28 cellular contexts compared by ENCODE assay signal in the genomic region with DNA sequence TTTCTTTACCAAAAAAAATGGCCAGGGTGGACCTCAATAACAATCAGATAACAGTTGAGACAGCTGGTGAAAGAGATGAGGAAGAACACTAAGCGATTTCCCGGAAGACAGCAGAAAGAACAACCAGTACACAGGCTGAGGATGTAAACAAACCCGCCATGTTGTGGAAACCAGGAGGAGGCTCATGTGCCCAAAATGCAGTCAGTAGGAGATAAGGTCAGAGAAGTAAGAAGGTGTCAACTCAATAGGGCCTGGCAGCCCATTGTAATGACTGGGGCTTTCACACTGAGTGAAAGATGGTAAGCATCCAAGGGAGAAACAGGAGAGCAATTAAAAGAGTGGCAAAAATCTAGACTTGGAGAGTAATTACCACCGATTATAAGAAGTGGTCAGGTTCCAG.
"Had no signal": no experiment of that assay in that cellular context is flagged by ENCODE, and none has a peak within 500 bp of the region (broad histone marks: within the 10 kb centered on the region; RNA-seq: fewer than 3 reads in every experiment).

No MANE protein-coding gene starts in this region.

- H3K36me3 Mint-ChIP-seq: naive B cell; natural killer cell; neural progenitor cell; stimulated activated naive B cell treated with anti-CD40 and anti-IgM and Interleukin-4, amounts not matched to agents 10 μg/mL and 1 μg/mL and 100 μg/mL, for 72 hours had no signal

- H3K9me3 Mint-ChIP-seq: natural killer cell, nephron progenitor cell, neural progenitor cell, type B pancreatic cell had no signal

- H3K79me2 ChIP-seq: hepatocyte, parathyroid adenoma had no signal

- H3K4me3 Mint-ChIP-seq: mesothelial cell of epicardium; naive B cell; natural killer cell; nephron progenitor cell; neural progenitor cell; stimulated activated naive B cell treated with anti-CD40 and anti-IgM and Interleukin-4, amounts not matched to agents 10 μg/mL and 1 μg/mL and 100 μg/mL, for 72 hours; type B pancreatic cell had no signal

- H3K4me1 Mint-ChIP-seq: naive B cell; natural killer cell; neural progenitor cell; stimulated activated naive B cell treated with anti-CD40 and anti-IgM and Interleukin-4, amounts not matched to agents 10 μg/mL and 1 μg/mL and 100 μg/mL, for 72 hours had no signal

- H3K9me3 ChIP-seq: lower lobe of right lung, neutrophil, right atrium auricular region, right lobe of liver, stomach, thoracic aorta, tibial nerve, uterus had no signal

- H3K27me3 Mint-ChIP-seq: type B pancreatic cell had no signal

- H3K36me3 ChIP-seq: lower lobe of right lung, neural progenitor cell, neutrophil, right atrium auricular region, right lobe of liver, stomach, thoracic aorta, tibial nerve, uterus had no signal

- H3K4me3 ChIP-seq: hepatocyte, lower lobe of right lung, neural progenitor cell, right atrium auricular region, right lobe of liver, stomach, thoracic aorta, tibial nerve, uterus had no signal

- H3K27me3 ChIP-seq: hepatocyte, neural progenitor cell, right atrium auricular region, right lobe of liver, stomach, tibial nerve, uterus had no signal

- H3K9ac ChIP-seq: neural progenitor cell, parathyroid adenoma had no signal

- H3K27ac ChIP-seq: hepatocyte, lower lobe of right lung, neural progenitor cell, neutrophil, parathyroid adenoma, right lobe of liver, thoracic aorta, tibial nerve, uterus had no signal

- H3K4me1 ChIP-seq: neural progenitor cell, parathyroid adenoma had no signal

- H3K4me2 ChIP-seq: hepatocyte, neural progenitor cell had no signal

- ATAC-seq: left lobe of liver; natural killer cell; right lobe of liver; stimulated activated naive B cell treated with anti-CD40 and anti-IgM and Interleukin-4, amounts not matched to agents 10 μg/mL and 1 μg/mL and 100 μg/mL, for 72 hours; stimulated activated naive CD8-positive, alpha-beta T cell treated with anti-CD3 and anti-CD28 coated beads, Interleukin-15, Interleukin-2, amounts not matched to agents 100 U/mL and 50 U/mL, for 24 hours had no signal

- H3K27ac Mint-ChIP-seq: mesothelial cell of epicardium; naive B cell; natural killer cell; nephron progenitor cell; neural progenitor cell; stimulated activated naive B cell treated with anti-CD40 and anti-IgM and Interleukin-4, amounts not matched to agents 10 μg/mL and 1 μg/mL and 100 μg/mL, for 72 hours; type B pancreatic cell had no signal

- DNase-seq: kidney glomerular epithelial cell; left cardiac atrium; lower lobe of right lung; mammary epithelial cell; mesenchymal stem cell; naive B cell; natural killer cell; nephron progenitor cell; occipital lobe; right lobe of liver; stimulated activated CD4-positive, alpha-beta T cell treated with anti-CD3 and anti-CD28 coated beads, Interleukin-12 subunit alpha, Interleukin-12 subunit beta, amount 100 ng/mL, for 4 hours; stimulated activated CD4-positive, alpha-beta T cell treated with anti-CD3 and anti-CD28 coated beads, Interleukin-15, amount 100 ng/mL, for 24 hours; stimulated activated CD4-positive, alpha-beta T cell treated with anti-CD3 and anti-CD28 coated beads, Interleukin-2, amount 100 ng/mL, for 24 hours; stimulated activated CD4-positive, alpha-beta T cell treated with anti-CD3 and anti-CD28 coated beads, Interleukin-4, amount 100 ng/mL, for 1 hour; stimulated activated naive B cell treated with anti-CD40 and anti-IgM and Interleukin-4, amounts not matched to agents 10 μg/mL and 1 μg/mL and 100 μg/mL, for 72 hours; stimulated activated naive CD8-positive, alpha-beta T cell treated with anti-CD3 and anti-CD28 coated beads, Interleukin-15, Interleukin-2, amounts not matched to agents 100 U/mL and 50 U/mL, for 24 hours; stomach; uterus had no signal
